1 cellular context compared by ENCODE assay signal in the genomic region with DNA sequence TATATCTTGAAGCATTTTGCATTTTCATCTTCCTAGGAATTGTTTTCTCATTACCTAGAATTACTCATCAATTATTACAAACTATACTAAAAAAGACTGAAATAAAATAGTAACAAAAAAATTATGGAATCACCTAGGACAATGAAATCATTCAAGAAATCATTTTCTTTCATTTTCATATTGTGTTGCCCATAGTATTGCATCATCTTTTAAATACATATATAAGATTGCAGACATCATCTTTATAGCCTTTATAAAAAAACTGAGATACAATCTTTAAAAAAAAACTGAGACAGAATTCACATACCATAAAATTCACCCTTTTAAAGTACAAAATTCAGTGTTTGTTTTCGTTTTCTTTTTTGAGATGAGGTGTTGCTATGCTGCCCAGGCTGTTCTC.
A peak's percentile ranks its signal among the peaks of the same experiment; 100 is the strongest.
TF ChIP-seq lines count a peak whose summit lies in the region.

No MANE protein-coding gene starts in this region.

TF ChIP-seq in HepG2, 621 proteins besides CTCF, POLR2A, EP300 and RAD21:
- TF ChIP-seq ZNF546 (CRISPR knock-in tag; conservative IDR thresholded peaks at IDR 0.05) = no peak
- TF ChIP-seq CEBPB (IDR thresholded peaks at IDR 0.05; ENCODE audit: borderline replicate concordance, low read depth, low read length) = peak; percentile 39; the same call in 1 of the 2 replicates
- peak; percentile 84 for TF ChIP-seq ATF7 (IDR thresholded peaks at IDR 0.05)
- no peak for TF ChIP-seq ATF7 (CRISPR knock-in tag; IDR thresholded peaks at IDR 0.05)
- no peak for TF ChIP-seq REPIN1 (CRISPR knock-in tag; IDR thresholded peaks at IDR 0.05; ENCODE audit: borderline replicate concordance, low read depth)
